8 cellular contexts compared by ENCODE assay signal in the genomic region with DNA sequence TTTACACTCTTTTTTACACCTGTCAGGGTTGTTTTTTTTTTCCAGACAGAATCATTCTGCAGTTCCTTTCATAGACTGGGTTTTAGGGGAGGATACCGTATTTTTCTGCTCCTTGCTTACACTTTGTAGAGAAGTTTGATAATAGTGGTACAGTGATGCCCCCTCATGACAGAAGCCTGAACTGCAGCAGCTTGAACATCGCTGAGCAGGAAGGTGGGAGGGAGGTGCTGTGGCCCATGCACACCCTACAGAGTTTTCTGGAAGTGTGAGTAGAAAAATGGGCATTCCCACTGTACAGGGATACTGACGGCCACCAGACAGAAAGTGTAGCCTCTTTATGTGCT.
DNase-seq lines count a peak whose midpoint lies in the region; ATAC-seq and TF ChIP-seq lines count a peak whose summit lies in the region.

No MANE protein-coding gene starts in this region.

- in situ Hi-C loops in brain microvascular endothelial cell (cut with HindIII; ENCODE audit: low pct_ligation_motif_present, low sequenced_read_pairs): no loop called here

- TF ChIP-seq CTCF in brain microvascular endothelial cell (IDR thresholded peaks at IDR 0.05; ENCODE audit: low read depth, low read length, missing control alignments): peak; percentile 79

- H3K4me3 ChIP-seq in brain microvascular endothelial cell (ENCODE audit: low read depth, low read length): peak overlapping the region; percentile 7

- peak; percentile 0 to 25 for DNase-seq in NCI-H187 (lab: John Stamatoyannopoulos, UW)
- no peak for DNase-seq in NCI-H187 treated with DMSO at 0.1 percent for 48 hours (lab: John Stamatoyannopoulos, UW)
- peak; percentile 87 for DNase-seq in NCI-H1694 (lab: John Stamatoyannopoulos, UW)
- DNase-seq in UCSD-AML1 (lab: John Stamatoyannopoulos, UW; ENCODE audit: unreplicated experiment): peak; percentile 71
- DNase-seq in brain microvascular endothelial cell: peak; percentile 78
- DNase-seq in islet precursor cell: peak; percentile 89
- peak; percentile 29 to 56 for DNase-seq in stimulated activated CD4-positive, alpha-beta T cell treated with anti-CD3 and anti-CD28 coated beads, Interleukin-1b, Interleukin-23, amount 100 ng/mL, for 1 hour (ENCODE audit: low read depth in 2 of 2)

- peak; percentile 98 for ATAC-seq in HG02798 (IDR thresholded peaks at IDR 0.05; ENCODE audit: poor library complexity, unreplicated experiment)

- H3K27ac ChIP-seq in brain microvascular endothelial cell: no peak overlapping the region

- no peaks in the 10 kb centered on the region for H3K36me3 ChIP-seq in brain microvascular endothelial cell (replicated peaks)

- no peaks in the 10 kb centered on the region for H3K27me3 ChIP-seq in brain microvascular endothelial cell (replicated peaks)
